8 cellular contexts compared by ENCODE assay signal in the genomic region with DNA sequence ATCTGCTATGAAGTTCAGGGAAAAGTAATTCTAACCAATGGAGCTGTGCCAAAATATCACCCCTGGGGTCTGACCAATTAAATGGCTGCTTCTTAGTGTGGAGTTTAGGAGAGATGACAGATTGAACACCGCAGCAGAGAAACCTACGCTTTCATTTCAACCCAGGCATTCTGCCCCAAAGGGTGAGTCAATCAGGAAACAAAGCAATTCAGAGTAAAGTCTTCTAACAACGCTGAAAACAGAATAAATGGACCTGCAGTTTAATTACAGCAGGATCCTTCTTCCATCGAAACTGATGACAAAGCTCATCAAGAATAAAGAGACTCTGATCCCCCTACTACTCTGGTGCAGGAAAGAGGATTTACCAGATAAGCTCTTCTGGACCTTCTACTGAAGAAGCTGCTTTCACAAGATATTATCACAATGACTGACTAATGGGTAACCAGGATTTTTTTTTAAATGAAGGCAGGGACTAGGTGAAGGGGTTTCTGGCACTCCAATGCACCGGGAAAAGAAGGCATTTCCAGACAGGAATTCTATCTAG.
DNase-seq lines count a peak whose midpoint lies in the region; ATAC-seq, FAIRE-seq and TF ChIP-seq lines count a peak whose summit lies in the region.

No MANE protein-coding gene starts in this region.

- no peak for TF ChIP-seq CTCF in D721Med (IDR thresholded peaks at IDR 0.05; ENCODE audit: insufficient read depth, missing control alignments)

- peak; percentile 41 for ATAC-seq in HG02678 (IDR thresholded peaks at IDR 0.05; ENCODE audit: unreplicated experiment)
- no peak for ATAC-seq in GM19328 (IDR thresholded peaks at IDR 0.05; ENCODE audit: unreplicated experiment)
- ATAC-seq in HG03457 (IDR thresholded peaks at IDR 0.05; ENCODE audit: unreplicated experiment), result no peak

- peak overlapping the region; percentile 50 for H3K27ac ChIP-seq in caudate nucleus (ENCODE audit: low read depth, low read length)

- FAIRE-seq in D721Med (lab: Jason Lieb, UNC), result peak; percentile 67

- DNase-seq in D721Med (ENCODE audit: insufficient read length, low spot score), result peak; percentile 33
- peak in 4 of 5 experiments; percentile 26 to 92 (median 51) for DNase-seq in T-helper 2 cell
- DNase-seq in caudate nucleus (lab: John Stamatoyannopoulos, UW), result peak in 13 of 61 donors; percentile 1 to 63 (median 9)
- peak; percentile 36 for DNase-seq in retina
- DNase-seq in GF-D8 (lab: John Stamatoyannopoulos, UW), result no peak
